20 cellular contexts compared by ENCODE assay signal in the genomic region with DNA sequence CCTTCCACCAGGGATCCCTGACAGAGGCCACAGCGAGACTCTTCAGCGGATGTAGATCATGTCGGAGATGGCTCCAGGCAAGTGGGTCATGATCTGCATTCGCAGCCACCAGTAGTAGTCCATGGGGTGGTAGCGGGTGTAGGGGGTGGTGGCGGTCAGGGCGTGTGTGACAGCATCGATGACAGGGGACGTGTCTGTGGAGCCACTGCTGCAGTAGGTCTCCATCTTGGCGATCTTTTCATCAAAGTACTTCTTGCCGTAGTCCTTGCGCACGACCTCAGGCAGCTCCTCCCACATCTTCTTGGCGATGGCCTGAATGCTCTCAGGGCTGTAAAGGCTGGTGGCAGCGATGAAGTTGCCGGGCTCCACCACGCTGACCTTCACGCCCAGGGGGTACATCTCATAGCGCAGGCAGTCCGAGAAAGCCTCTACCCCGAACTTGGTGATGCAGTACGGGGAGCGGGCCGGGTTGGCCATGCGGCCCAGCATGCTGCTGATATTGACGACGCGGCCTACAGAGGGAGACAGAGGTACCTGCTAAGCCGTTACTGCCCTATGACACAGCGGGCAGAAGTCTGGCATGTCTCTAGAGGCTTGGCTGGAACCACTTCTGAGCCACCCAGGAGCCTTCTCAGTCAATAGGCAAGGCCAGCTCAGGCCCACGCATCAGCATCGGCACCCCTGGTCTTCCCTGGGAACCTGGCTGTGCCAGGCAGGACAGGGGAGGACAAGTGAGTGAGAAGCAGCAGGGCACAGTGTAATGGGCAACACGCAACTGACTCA. TPM values are rescaled to one million over a fixed set of nuclear protein-coding genes. Genes with fewer than 3 reads are reported as not detected.
DNase-seq lines count a peak whose midpoint lies in the region; ATAC-seq, FAIRE-seq and TF ChIP-seq lines count a peak whose summit lies in the region.
"Had no signal": no experiment of that assay in that cellular context is flagged by ENCODE, and none has a peak within 500 bp of the region (broad histone marks: within the 10 kb centered on the region; RNA-seq: fewer than 3 reads in every experiment).

No MANE protein-coding gene starts in this region.

- 91% methylated on average over 30 of the region's 33 CpGs; no CpG with 5 or more reads in 1 of the 2 experiments for WGBS in H1 (ENCODE audit: extremely low coverage in 1 of 2, insufficient coverage in 1 of 2, insufficient read length in 1 of 2, insufficient replicate concordance in 2 of 2, low coverage in 1 of 2, low lambda C conversion rate in 2 of 2, missing lambda C conversion rate in 1 of 2), 2 experiments
- no CpG with 5 or more reads among the region's 33 CpGs for WGBS in neuronal stem cell (ENCODE audit: extremely low coverage in 2 of 2, insufficient read length in 2 of 2, insufficient replicate concordance in 1 of 2), 2 donors

- no peak overlapping the region for H3K4ac ChIP-seq in H1 (replicated peaks; ENCODE audit: insufficient read length, low read depth, low read length)
- no peak overlapping the region for H3K4ac ChIP-seq in neuronal stem cell (ENCODE audit: low read length)

- POLR2A ChIA-PET in CD4-positive, alpha-beta T cell (lab: Charles Lee) = interaction anchor here (0.8 kb wide), 1 partner anchor 254 kb away, joined by 3 read pairs; no protein-coding TSS in a partner anchor
- POLR2A ChIA-PET in H1 (lab: Charles Lee; ENCODE audit: partially characterized antibody) = interaction anchor here (2.0 kb wide), 1 partner anchor 14 kb away, joined by 6 read pairs; no protein-coding TSS in a partner anchor

- no peak for TF ChIP-seq CTCF in CD4-positive, alpha-beta T cell (IDR thresholded peaks at IDR 0.05)
- TF ChIP-seq CTCF in NB4 (IDR thresholded peaks at IDR 0.05; ENCODE audit: low read depth, low read length) (no peak), H1 (IDR thresholded peaks at IDR 0.05; ENCODE audit: control extremely low read depth in 1 of 3, insufficient read depth in 1 of 3, low read depth in 1 of 3, low read length in 3 of 3) (peak in 2 of 3 experiments; percentile 63 to 76; a peak in 3 of 4 replicates)

- H3K14ac ChIP-seq in H1 (ENCODE audit: insufficient read length) = no peak overlapping the region
- no peak overlapping the region for H3K14ac ChIP-seq in neuronal stem cell (ENCODE audit: low read length)

- H4K91ac ChIP-seq in H1 (replicated peaks; ENCODE audit: insufficient read length, low read length) (peak overlapping the region; percentile 93), neuronal stem cell (ENCODE audit: low read depth, low read length, poor library complexity) (no peak overlapping the region)

- no peak overlapping the region for H3K56ac ChIP-seq in H1 (replicated peaks; ENCODE audit: insufficient read length, low read depth, low read length)

- H3K23ac ChIP-seq in H1 (ENCODE audit: insufficient read length) = no peak overlapping the region
- H3K23ac ChIP-seq in neuronal stem cell (ENCODE audit: low read depth, low read length, poor library complexity) = peak overlapping the region; percentile 66

- no peak overlapping the region for H3K9ac ChIP-seq in H1 (replicated peaks in 1 of 4; ENCODE audit: extremely low read depth in 1 of 4, low read depth in 3 of 4, low read length in 3 of 4)
- peak overlapping the region; percentile 38 for H3K9ac ChIP-seq in neuronal stem cell (ENCODE audit: low read depth, low read length, poor library complexity)

- peak overlapping the region; percentile 5 for H2BK120ac ChIP-seq in H1 (replicated peaks; ENCODE audit: low read depth, low read length)
- no peak overlapping the region for H2BK120ac ChIP-seq in neuronal stem cell (ENCODE audit: low read depth, low read length)

- H4K20me1 ChIP-seq in H1 (replicated peaks in 1 of 2; ENCODE audit: control insufficient read depth in 1 of 2, insufficient read depth in 2 of 2, low read length in 2 of 2) = no peaks in the 10 kb centered on the region

- H3K4me1 Mint-ChIP-seq in CD4-positive, alpha-beta T cell (ENCODE audit: low read depth) = peaks cover 3% of the 10 kb centered on the region

- peaks cover 0 to 3% (median 0%) of the 10 kb centered on the region in 4 experiments; a peak in 1 of 8 replicates for H3K36me3 ChIP-seq in H1 (ENCODE audit: control insufficient read depth in 2 of 4, insufficient read depth in 4 of 4, low read length in 3 of 4)
- H3K36me3 ChIP-seq in neuronal stem cell (replicated peaks in 1 of 2; ENCODE audit: control insufficient read depth in 2 of 2, insufficient read depth in 2 of 2, low read length in 2 of 2) = no peaks in the 10 kb centered on the region
- H3K36me3 ChIP-seq: colonic mucosa had no signal

- TF ChIP-seq RAD21 in H1 (IDR thresholded peaks at IDR 0.05 in 1 of 2, conservative IDR thresholded peaks at IDR 0.05 in 1 of 2; ENCODE audit: low read depth in 2 of 2, low read length in 2 of 2) = peak; percentile 48 to 66

- TF ChIP-seq POLR2A in NB4 (IDR thresholded peaks at IDR 0.05; ENCODE audit: extremely low read depth, insufficient read length) (no peak), H1 (IDR thresholded peaks at IDR 0.05; ENCODE audit: control extremely low read depth in 1 of 2, low read depth in 2 of 2, low read length in 2 of 2) (no peak)

- ATAC-seq in CD4-positive, alpha-beta T cell (ENCODE audit: poor library complexity) = no peak
- ATAC-seq in GM21360 (IDR thresholded peaks at IDR 0.05; ENCODE audit: unreplicated experiment) (no peak), HG02798 (IDR thresholded peaks at IDR 0.05; ENCODE audit: poor library complexity, unreplicated experiment) (no peak)
- ATAC-seq: activated naive CD4-positive, alpha-beta T cell treated with anti-CD3 and anti-CD28 coated beads, Interleukin-2, amount 50 U/mL, for 72 hours; activated T-cell treated with anti-CD3 and anti-CD28 coated beads, Interleukin-2, amount 50 U/mL, for 72 hours; left ventricle myocardium superior had no signal

- H3K4me2 ChIP-seq in H1 (ENCODE audit: insufficient read depth in 1 of 2, low read depth in 2 of 2, low read length in 2 of 2) (no peak overlapping the region), neuronal stem cell (ENCODE audit: insufficient read depth, low read length, poor library complexity, severe bottlenecking) (no peak overlapping the region)

- peaks cover 52% of the 10 kb centered on the region for H3K36me3 Mint-ChIP-seq in CD4-positive, alpha-beta T cell (ENCODE audit: low read depth)
- H3K36me3 Mint-ChIP-seq: brain had no signal

- H2BK20ac ChIP-seq in H1 (ENCODE audit: low read length) = 0 out of 2 replicates have a peak overlapping the region, but pooled peaks have one; percentile 16

- no peaks in the 10 kb centered on the region for H3K9me3 ChIP-seq in CD4-positive, alpha-beta T cell (ENCODE audit: control insufficient read depth, low read length)
- H3K9me3 ChIP-seq in H1 (ENCODE audit: insufficient read depth in 2 of 2, low read depth in 1 of 2, low read length in 1 of 2) = no peaks in the 10 kb centered on the region
- no peaks in the 10 kb centered on the region for H3K9me3 ChIP-seq in neuronal stem cell (replicated peaks in 1 of 2; ENCODE audit: control insufficient read depth in 2 of 2, insufficient read depth in 1 of 2, low read depth in 1 of 2, low read length in 2 of 2)
- H3K9me3 ChIP-seq: colonic mucosa had no signal

- 0 out of 2 replicates have a peak overlapping the region, but pooled peaks have one; percentile 6 for H2BK15ac ChIP-seq in H1 (ENCODE audit: low read length)
- H2BK15ac ChIP-seq in neuronal stem cell (ENCODE audit: low read length) = no peak overlapping the region

- no peaks in the 10 kb centered on the region for H3K23me2 ChIP-seq in H1 (ENCODE audit: low read depth, low read length)

- CTCF ChIA-PET in CD4-positive, alpha-beta T cell (lab: Charles Lee) = no interaction called here
- CTCF ChIA-PET in H1 (lab: Charles Lee; ENCODE audit: partially characterized antibody) = interaction anchor here (0.7 to 6.3 kb wide), 18 partner anchors 10 to 505 kb away, joined by 3 to 44 read pairs (median 4); no protein-coding TSS in a partner anchor

- H3K27ac ChIP-seq in CD4-positive, alpha-beta T cell (ENCODE audit: low read depth, low read length) = no peak overlapping the region
- H3K27ac ChIP-seq in H1 (ENCODE audit: low read depth, low read length) = no peak overlapping the region; the same call in 1 of the 2 replicates
- no peak overlapping the region for H3K27ac ChIP-seq in neuronal stem cell (replicated peaks; ENCODE audit: low read length)
- H3K27ac ChIP-seq: colonic mucosa had no signal

- H3K27me3 Mint-ChIP-seq in CD4-positive, alpha-beta T cell = no peaks in the 10 kb centered on the region

- peak overlapping the region; percentile 55; the same call in 1 of the 2 replicates for H2BK5ac ChIP-seq in H1 (ENCODE audit: low read depth, low read length)
- H2BK5ac ChIP-seq in neuronal stem cell (ENCODE audit: low read length) = no peak overlapping the region

- no peak for FAIRE-seq in H1 (lab: Jason Lieb, UNC)

- no peak for TF ChIP-seq EP300 in H1 (IDR thresholded peaks at IDR 0.05; ENCODE audit: borderline replicate concordance in 1 of 2, low read depth in 2 of 2, low read length in 2 of 2)

- H3K27ac Mint-ChIP-seq in CD4-positive, alpha-beta T cell = peak overlapping the region; percentile 30
- H3K27ac Mint-ChIP-seq: activated T-cell treated with anti-CD3 and anti-CD28 coated beads, Interleukin-2, amount 50 U/mL, for 72 hours; HFFc6; immature natural killer cell had no signal

- peaks cover 0 to 18% (median 5%) of the 10 kb centered on the region in 4 experiments; a peak in 6 of 7 replicates for H3K4me1 ChIP-seq in H1 (replicated peaks in 1 of 4; ENCODE audit: control insufficient read depth in 3 of 4, insufficient read depth in 4 of 4, low read length in 3 of 4)
- peaks cover 8 to 9% of the 10 kb centered on the region in 2 donors for H3K4me1 ChIP-seq in neuronal stem cell (ENCODE audit: control insufficient read depth in 2 of 2, insufficient read depth in 1 of 2, low read depth in 1 of 2, low read length in 2 of 2)
- H3K4me1 ChIP-seq: colonic mucosa had no signal

- H2AFZ ChIP-seq in H1 (ENCODE audit: low read length) = no peak overlapping the region; the same call in 1 of the 2 replicates
- no peak overlapping the region for H2AFZ ChIP-seq in neuronal stem cell (ENCODE audit: low read length)

- no peak overlapping the region; the same call in 1 of the 2 replicates for H4K8ac ChIP-seq in H1 (ENCODE audit: extremely low read depth, insufficient read depth, low read length)
- no peak overlapping the region for H4K8ac ChIP-seq in neuronal stem cell (ENCODE audit: low read depth, low read length)

- DNase-seq in CD4-positive, alpha-beta T cell = no peak
- DNase-seq in NB4 (ENCODE audit: low read depth) = peak; percentile 15
- DNase-seq in H1 (ENCODE audit: low read depth in 1 of 2, low spot score in 2 of 2) = peak in 1 of 2 experiments; percentile 69
- DNase-seq in neuronal stem cell (ENCODE audit: low spot score) = no peak
- no peak for DNase-seq in HK-2 (ENCODE audit: unreplicated experiment)
- no peak for DNase-seq in SKM-1 treated with dmso at 0.1 percent for 144 hours (lab: John Stamatoyannopoulos, UW; ENCODE audit: unreplicated experiment)
- DNase-seq: activated T-cell treated with anti-CD3 and anti-CD28 coated beads, Interleukin-2, amount 50 U/mL, for 72 hours; immature natural killer cell; NCI-H1048; NCI-H2029; NCI-H345; RPMI8226; T-helper 9 cell had no signal

- H2AK5ac ChIP-seq in H1 (ENCODE audit: low read depth, low read length) (peak overlapping the region; percentile 5; the same call in 1 of the 2 replicates), neuronal stem cell (ENCODE audit: low read depth, low read length) (no peak overlapping the region)

- no peak overlapping the region for H3K4me3 Mint-ChIP-seq in CD4-positive, alpha-beta T cell
- H3K4me3 Mint-ChIP-seq: activated T-cell treated with anti-CD3 and anti-CD28 coated beads, Interleukin-2, amount 50 U/mL, for 72 hours; brain; HFFc6; immature natural killer cell had no signal

- H3K79me1 ChIP-seq in H1 (ENCODE audit: low read depth, low read length) = no peaks in the 10 kb centered on the region
- no peaks in the 10 kb centered on the region for H3K79me1 ChIP-seq in neuronal stem cell (ENCODE audit: low read depth, low read length)

- H3K18ac ChIP-seq in H1 (ENCODE audit: extremely low read depth, low read length) = peak overlapping the region; percentile 71; the same call in 1 of the 2 replicates
- no peak overlapping the region for H3K18ac ChIP-seq in neuronal stem cell (ENCODE audit: low read length)

- H3K4me3 ChIP-seq in NB4 (ENCODE audit: low read depth, low read length) (no peak overlapping the region), H1 (ENCODE audit: extremely low read depth in 1 of 4, insufficient read depth in 2 of 4, low read depth in 3 of 4, low read length in 4 of 4) (no peak overlapping the region), neuronal stem cell (ENCODE audit: low read length in 2 of 2) (no peak overlapping the region)
- H3K4me3 ChIP-seq: colonic mucosa had no signal

- H2BK12ac ChIP-seq in H1 (ENCODE audit: low read depth, low read length) (peak overlapping the region; percentile 41; the same call in 1 of the 2 replicates), neuronal stem cell (ENCODE audit: low read length) (no peak overlapping the region)

- H3K27me3 ChIP-seq in CD4-positive, alpha-beta T cell (ENCODE audit: control insufficient read depth, insufficient read depth, low read length) = no peaks in the 10 kb centered on the region
- peaks cover 0 to 6% (median 2%) of the 10 kb centered on the region in 4 experiments; a peak in 2 of 7 replicates for H3K27me3 ChIP-seq in H1 (replicated peaks in 1 of 4; ENCODE audit: control insufficient read depth in 3 of 4, extremely low read depth in 1 of 4, insufficient read depth in 3 of 4, low read length in 3 of 4)
- no peaks in the 10 kb centered on the region for H3K27me3 ChIP-seq in neuronal stem cell (ENCODE audit: control insufficient read depth in 3 of 3, insufficient read depth in 3 of 3, low read depth in 1 of 3, low read length in 3 of 3)
- H3K27me3 ChIP-seq: colonic mucosa had no signal

- intact Hi-C loops in CD4-positive, alpha-beta T cell (cut with DNase I, micrococcal nuclease) = no loop called here

- H3K79me2 ChIP-seq in H1 (ENCODE audit: control insufficient read depth in 1 of 2, insufficient read depth in 2 of 2, low read length in 2 of 2) = no peaks in the 10 kb centered on the region

- H3K9me3 Mint-ChIP-seq in CD4-positive, alpha-beta T cell = no peaks in the 10 kb centered on the region
- H3K9me3 Mint-ChIP-seq: activated naive CD4-positive, alpha-beta T cell treated with anti-CD3 and anti-CD28 coated beads, Interleukin-2, amount 50 U/mL, for 72 hours; activated T-cell treated with anti-CD3 and anti-CD28 coated beads, Interleukin-2, amount 50 U/mL, for 72 hours; HFFc6; immature natural killer cell had no signal

- H4K5ac ChIP-seq in H1 (ENCODE audit: insufficient read length, low read depth, low read length) = no peak overlapping the region

RNA-seq across cellular contexts. Expression of gene BDH1, which starts 43.7 kb away (rescaled TPM):
- 10 to 100 TPM; 17.7 to 22.2 TPM for total RNA-seq in CD4-positive, alpha-beta T cell
- total RNA-seq in H1 (2021; fragmentation: NEBNext Ultra II Directional; extraction: Animal tissue kit (Norgen Biotek cat#: 25700)) = 24.0 and 27.2 TPM in 2 replicates
- 27.7 and 28.1 TPM in 2 replicates for polyA plus RNA-seq in H1 (2011; rRNA removed)
- 35.9 TPM for polyA plus RNA-seq in H1 (2011; cell fraction: cytosol; rRNA removed)
- 45.8 TPM for polyA plus RNA-seq in H1 (2011; cell fraction: nucleus; rRNA removed)
- polyA plus RNA-seq in H1 (2012, experiment 1 of 2) = 21.0 to 34.8 TPM (median 31.0 TPM) in 4 replicates
- 18.8 TPM for polyA plus RNA-seq in H1 (2012, experiment 2 of 2)
- 16.2 TPM for polyA plus RNA-seq in H1 (2013, experiment 1 of 2)
- polyA plus RNA-seq in H1 (2013, experiment 2 of 2) = 14.6 TPM
- 28.8 and 37.6 TPM in 2 replicates for polyA minus RNA-seq in H1 (2011; rRNA and poly(A)+ RNA removed)
- polyA minus RNA-seq in H1 (2011; cell fraction: cytosol; rRNA and poly(A)+ RNA removed) = 12.6 TPM
- 26.3 TPM for polyA minus RNA-seq in H1 (2011; cell fraction: nucleus; rRNA and poly(A)+ RNA removed)
- 8.7 TPM for polyA plus RNA-seq in neuronal stem cell (2013, experiment 1 of 2)
- 8.8 TPM for polyA plus RNA-seq in neuronal stem cell (2013, experiment 2 of 2)

Comparison
In these comparisons a context has a peak if more than half of its experiments do, and no peak if none do; other contexts are left out.
1. CTCF ChIP-seq: peak in H1 (2 of 3); none in CD4-positive, alpha-beta T cell (single experiment) and NB4 (single experiment).